Comparison of ENCODE assay signal across 30 cellular contexts in genomic region chr15:76384409-76384808, GRCh38. TPM values are rescaled to one million over a fixed set of nuclear protein-coding genes. Genes with fewer than 3 reads are reported as not detected.
"Had no signal": no experiment of that assay in that cellular context is flagged by ENCODE, and none has a peak within 500 bp of the region (broad histone marks: within the 10 kb centered on the region; RNA-seq: fewer than 3 reads in every experiment).

No MANE protein-coding gene starts in this region.

- H3K4me1 ChIP-seq: stomach, suprapubic skin, testis, thyroid gland, tibial artery, tibial nerve, transverse colon, upper lobe of left lung, upper lobe of right lung, uterus, vagina had no signal

- DNase-seq: stimulated activated CD4-positive, alpha-beta T cell treated with anti-CD3 and anti-CD28 coated beads, Interleukin-2, amount 100 ng/mL, for 48 hours; stimulated activated CD4-positive, alpha-beta T cell treated with anti-CD3 and anti-CD28 coated beads, Interleukin-4, amount 100 ng/mL, for 1 hour; stimulated activated CD4-positive, alpha-beta T cell treated with anti-CD3 and anti-CD28 coated beads, Interleukin-4, amount 100 ng/mL, for 24 hours; stimulated activated CD4-positive, alpha-beta T cell treated with anti-CD3 and anti-CD28 coated beads, Interleukin-4, amount 100 ng/mL, for 4 hours; stimulated activated CD8-positive, alpha-beta memory T cell treated with anti-CD3 and anti-CD28 coated beads, Interleukin-4, amount 100 ng/mL, for 48 hours; stimulated activated naive B cell treated with anti-CD40 and anti-IgM and Interleukin-4, amounts not matched to agents 10 μg/mL and 1 μg/mL and 100 μg/mL, for 72 hours; stimulated activated naive CD4-positive, alpha-beta T cell; stimulated activated naive CD4-positive, alpha-beta T cell treated with Interleukin-2 at 50 U/mL for 16 hours; stimulated activated naive CD8-positive, alpha-beta T cell treated with anti-CD3 and anti-CD28 coated beads, Interleukin-15, amount 100 ng/mL, for 72 hours; stimulated activated naive CD8-positive, alpha-beta T cell treated with anti-CD3 and anti-CD28 coated beads, Interleukin-15, Interleukin-2, amounts not matched to agents 100 U/mL and 50 U/mL, for 24 hours; stomach; substantia nigra; testis; thyroid gland; tibial artery; transverse colon; trophoblast cell; upper lobe of left lung; upper lobe of right lung; uterus had no signal

- H3K4me3 ChIP-seq: stomach, suprapubic skin, testis, thoracic aorta, thyroid gland, tibial artery, tibial nerve, transverse colon, upper lobe of left lung, upper lobe of right lung, uterus, vagina had no signal

- FAIRE-seq: urothelium cell line had no signal

- H3K36me3 ChIP-seq: thoracic aorta, thyroid gland, transverse colon, upper lobe of right lung, uterus, vagina had no signal

- H3K9me3 ChIP-seq: stomach, suprapubic skin, testis, thoracic aorta, thyroid gland, tibial artery, tibial nerve, transverse colon, upper lobe of left lung, upper lobe of right lung, uterus, vagina had no signal

- H3K27ac ChIP-seq: stomach, suprapubic skin, testis, thoracic aorta, thyroid gland, tibial artery, tibial nerve, transverse colon, upper lobe of left lung, upper lobe of right lung, uterus, vagina had no signal

- ATAC-seq: stimulated activated effector memory CD8-positive, alpha-beta T cell treated with anti-CD3 and anti-CD28 coated beads, Interleukin-12 subunit alpha, Interleukin-12 subunit beta, amount 100 ng/mL, for 72 hours; stimulated activated memory B cell treated with anti-CD40 and anti-IgM and Interleukin-4, amounts not matched to agents 10 μg/mL and 1 μg/mL and 100 μg/mL, for 72 hours; stimulated activated naive B cell treated with anti-CD40 and anti-IgM and Interleukin-4, amounts not matched to agents 10 μg/mL and 1 μg/mL and 100 μg/mL, for 72 hours; stimulated activated naive CD8-positive, alpha-beta T cell treated with anti-CD3 and anti-CD28 coated beads, Interleukin-15, amount 100 ng/mL, for 72 hours; stimulated activated naive CD8-positive, alpha-beta T cell treated with anti-CD3 and anti-CD28 coated beads, Interleukin-15, Interleukin-2, amounts not matched to agents 100 U/mL and 50 U/mL, for 24 hours; upper lobe of right lung had no signal

- H3K27me3 ChIP-seq: stomach, suprapubic skin, testis, thyroid gland, tibial artery, tibial nerve, transverse colon, upper lobe of left lung, upper lobe of right lung, uterus, vagina had no signal

RNA-seq across cellular contexts. Expression of gene ISL2, which starts 47.8 kb away (rescaled TPM):
- total RNA-seq: subcutaneous adipose tissue, temporal lobe, thoracic aorta, thyroid gland, tibial nerve, upper lobe of right lung had no signal
- polyA plus RNA-seq: urinary bladder had no signal
